Comparison of ENCODE assay signal across 8 cellular contexts in genomic region chr16:56191807-56192643, GRCh38. TPM values are rescaled to one million over a fixed set of nuclear protein-coding genes. Genes with fewer than 3 reads are reported as not detected.
A peak's percentile ranks its signal among the peaks of the same experiment; 100 is the strongest.
DNase-seq lines count a peak whose midpoint lies in the region; ATAC-seq, FAIRE-seq and TF ChIP-seq lines count a peak whose summit lies in the region.

No MANE protein-coding gene starts in this region.

- H3K27ac Mint-ChIP-seq in central memory CD8-positive, alpha-beta T cell (ENCODE audit: low read depth): peak overlapping the region; percentile 84
- H3K27ac Mint-ChIP-seq in naive thymus-derived CD4-positive, alpha-beta T cell: peak overlapping the region in 1 of 9 donors; percentile 29

- no peak for TF ChIP-seq RAD21 in A549 (conservative IDR thresholded peaks at IDR 0.05 in 1 of 2, IDR thresholded peaks at IDR 0.05 in 1 of 2)

- intact Hi-C loops in naive thymus-derived CD4-positive, alpha-beta T cell (cut with micrococcal nuclease): loop anchor here in 1 of 2 donors (2.0 to 10.0 kb wide), 6 partner anchors 35 to 1907 kb away; partner anchors contain the start of genes AMFR, IRX3, LPCAT2 and NUDT21

- H3K9me3 Mint-ChIP-seq in central memory CD8-positive, alpha-beta T cell: no peaks in the 10 kb centered on the region
- peaks cover 0 to 5% (median 0%) of the 10 kb centered on the region in 11 donors for H3K9me3 Mint-ChIP-seq in naive thymus-derived CD4-positive, alpha-beta T cell

- FAIRE-seq in A549 (lab: Jason Lieb, UNC): no peak

- POLR2A ChIA-PET in A549 (lab: Yijun Ruan, JAX): no interaction called here
- POLR2A ChIA-PET in naive thymus-derived CD4-positive, alpha-beta T cell (lab: Charles Lee): no interaction called here

- no peak for TF ChIP-seq CTCF in A549 (IDR thresholded peaks at IDR 0.05)

- TF ChIP-seq POLR2A in A549 (IDR thresholded peaks at IDR 0.05; ENCODE audit: low read length): no peak

- H3K27ac ChIP-seq in A549: peak overlapping the region in 1 of 2 experiments; percentile 85; a peak in 3 of 6 replicates
- H3K27ac ChIP-seq in HUES6 (ENCODE audit: low read depth, low read length): no peak overlapping the region
- H3K27ac ChIP-seq in naive thymus-derived CD4-positive, alpha-beta T cell (ENCODE audit: low read depth, low read length): no peak overlapping the region

- no peak for DNase-seq in A549 (ENCODE audit: low read depth in 1 of 2, low spot score in 1 of 2)
- no peak for DNase-seq in central memory CD8-positive, alpha-beta T cell (ENCODE audit: low spot score in 2 of 2)
- DNase-seq in naive thymus-derived CD4-positive, alpha-beta T cell: no peak
- DNase-seq in AG20443 (ENCODE audit: low spot score): no peak
- DNase-seq in DMS79 (lab: John Stamatoyannopoulos, UW): no peak
- no peak for DNase-seq in RPMI8226
- no peak for DNase-seq in cerebellar cortex (ENCODE audit: low spot score)

- H3K36me3 ChIP-seq in HUES6 (ENCODE audit: control insufficient read depth, insufficient read depth, low read length): no peaks in the 10 kb centered on the region
- H3K36me3 ChIP-seq in naive thymus-derived CD4-positive, alpha-beta T cell (ENCODE audit: control insufficient read depth in 2 of 3, insufficient read depth in 3 of 3, low read length in 3 of 3): no peaks in the 10 kb centered on the region

- H3K4me1 Mint-ChIP-seq in central memory CD8-positive, alpha-beta T cell: peaks cover 22% of the 10 kb centered on the region
- H3K4me1 Mint-ChIP-seq in naive thymus-derived CD4-positive, alpha-beta T cell: peaks cover 16 to 32% (median 25%) of the 10 kb centered on the region in 7 donors

- H3K4me3 Mint-ChIP-seq in central memory CD8-positive, alpha-beta T cell: peak overlapping the region; percentile 84
- H3K4me3 Mint-ChIP-seq in naive thymus-derived CD4-positive, alpha-beta T cell: peak overlapping the region; percentile 47 to 81 (median 66)

- H3K36me3 Mint-ChIP-seq in central memory CD8-positive, alpha-beta T cell (ENCODE audit: insufficient read depth): peaks cover 11% of the 10 kb centered on the region
- H3K36me3 Mint-ChIP-seq in naive thymus-derived CD4-positive, alpha-beta T cell: peaks cover 0 to 6% (median 0%) of the 10 kb centered on the region in 5 donors

- peak overlapping the region; percentile 61 for H3K4me3 ChIP-seq in A549
- H3K4me3 ChIP-seq in HUES6 (ENCODE audit: low read depth, low read length): peak overlapping the region; percentile 88
- H3K4me3 ChIP-seq in naive thymus-derived CD4-positive, alpha-beta T cell (ENCODE audit: low read length): peak overlapping the region; percentile 36

- no peaks in the 10 kb centered on the region for H3K27me3 Mint-ChIP-seq in central memory CD8-positive, alpha-beta T cell
- peaks cover 35 to 90% (median 40%) of the 10 kb centered on the region in 5 donors for H3K27me3 Mint-ChIP-seq in naive thymus-derived CD4-positive, alpha-beta T cell

- ATAC-seq in A549: peak in 1 of 2 experiments; percentile 18; a peak in 2 of 6 replicates
- ATAC-seq in central memory CD8-positive, alpha-beta T cell (replicated peaks; ENCODE audit: extremely low read depth, poor library complexity, severe bottlenecking): no peak
- no peak for ATAC-seq in naive thymus-derived CD4-positive, alpha-beta T cell

- peaks cover 54% of the 10 kb centered on the region for H3K27me3 ChIP-seq in HUES6 (ENCODE audit: control insufficient read depth, insufficient read depth, low read length)
- peaks cover 0 to 13% of the 10 kb centered on the region in 2 donors for H3K27me3 ChIP-seq in naive thymus-derived CD4-positive, alpha-beta T cell (ENCODE audit: control insufficient read depth in 2 of 2, insufficient read depth in 2 of 2, low read length in 2 of 2)

- H3K9me3 ChIP-seq in A549 (0 out of 3 replicates have a peak, but pooled peaks cover 2% of the 10 kb centered on the region), HUES6 (ENCODE audit: control insufficient read depth, insufficient read depth, low read depth, low read length) (no peaks in the 10 kb centered on the region)
- H3K9me3 ChIP-seq in naive thymus-derived CD4-positive, alpha-beta T cell (ENCODE audit: control insufficient read depth in 2 of 3, low read length in 3 of 3): no peaks in the 10 kb centered on the region

- 5% methylated on average over 26 of the region's 50 CpGs for WGBS in A549 (ENCODE audit: missing lambda C conversion rate)

- H3K4me2 ChIP-seq in A549: peak overlapping the region; percentile 90

- H3K4me1 ChIP-seq in A549 (peaks cover 5% of the 10 kb centered on the region; the same call in 1 of the 3 replicates), HUES6 (ENCODE audit: control insufficient read depth, insufficient read depth, low read length) (peaks cover 29% of the 10 kb centered on the region)
- peaks cover 12 to 17% of the 10 kb centered on the region in 2 donors for H3K4me1 ChIP-seq in naive thymus-derived CD4-positive, alpha-beta T cell (ENCODE audit: control insufficient read depth in 2 of 2, insufficient read depth in 2 of 2, low read length in 2 of 2)

- CTCF ChIA-PET in A549 (lab: Yijun Ruan, JAX): interaction anchor here (0.6 to 1.8 kb wide), 3 partner anchors 11 to 76 kb away, joined by 3 to 5 read pairs (median 5); no protein-coding TSS in a partner anchor
- CTCF ChIA-PET in naive thymus-derived CD4-positive, alpha-beta T cell (lab: Charles Lee): no interaction called here

- no peak for TF ChIP-seq EP300 in A549 (IDR thresholded peaks at IDR 0.05)

- no peak overlapping the region for H3K9ac ChIP-seq in HUES6 (ENCODE audit: low read length)

TF ChIP-seq in A549, 52 proteins besides CTCF, POLR2A, EP300 and RAD21:
- TF ChIP-seq BHLHE40 (IDR thresholded peaks at IDR 0.05; ENCODE audit: low read depth, low read length) (no peak), MAX (IDR thresholded peaks at IDR 0.05) (no peak), BCL3 (IDR thresholded peaks at IDR 0.05) (no peak), JUN (IDR thresholded peaks at IDR 0.05) (no peak), RARB (CRISPR knock-in tag; IDR thresholded peaks at IDR 0.05) (no peak), HOXA7 (CRISPR knock-in tag; IDR thresholded peaks at IDR 0.05) (no peak), NPAS2 (CRISPR knock-in tag; IDR thresholded peaks at IDR 0.05; ENCODE audit: borderline replicate concordance) (no peak), TFCP2L1 (CRISPR knock-in tag; IDR thresholded peaks at IDR 0.05) (no peak), JUNB (IDR thresholded peaks at IDR 0.05) (no peak), ELK1 (IDR thresholded peaks at IDR 0.05; ENCODE audit: low read depth, low read length) (no peak), GATA3 (IDR thresholded peaks at IDR 0.05; ENCODE audit: borderline replicate concordance) (no peak), FOSL2 (IDR thresholded peaks at IDR 0.05) (no peak), FOSL2 (CRISPR knock-in tag; IDR thresholded peaks at IDR 0.05) (no peak), POLR2AphosphoS2 (conservative IDR thresholded peaks at IDR 0.05; ENCODE audit: low read length) (no peak), FOSB (CRISPR knock-in tag; IDR thresholded peaks at IDR 0.05) (no peak), EHMT2 (IDR thresholded peaks at IDR 0.05; ENCODE audit: low read depth) (no peak), PHF8 (IDR thresholded peaks at IDR 0.05; ENCODE audit: borderline replicate concordance, low read depth) (no peak)

RNA-seq across cellular contexts. Expression of gene GNAO1, which starts 0.7 kb away (rescaled TPM):
- polyA plus RNA-seq in A549 (2011; rRNA removed): 0.05 and 0.22 TPM in 2 replicates
- 0.08 and 0.09 TPM in 2 replicates for polyA plus RNA-seq in A549 (2012; cell fraction: cytosol; rRNA removed)
- 0.06 and 0.16 TPM in 2 replicates for polyA plus RNA-seq in A549 (2012; cell fraction: nucleus; rRNA removed)
- 0.23 to 0.47 TPM (median 0.24 TPM) in 3 replicates for polyA plus RNA-seq in A549 (2017; fragmentation: RNase III; extraction: RNeasy Plus Mini Kit Qiagen cat#74134 plus additional on column Dnase treatment)
- polyA minus RNA-seq in A549 (2011; rRNA and poly(A)+ RNA removed): 0.21 TPM in 1 of 2 replicates, not detected in the other
- 1 to 10 TPM in 2 of 5 experiments, under 1 TPM in 2, not detected in 1; 0.43 to 5.4 (median 2.8) TPM for total RNA-seq in naive thymus-derived CD4-positive, alpha-beta T cell
- polyA plus RNA-seq in naive thymus-derived CD4-positive, alpha-beta T cell: under 1 TPM in 1 of 2 donors, not detected in 1; 0.60 TPM

Comparison
In these comparisons a context has a peak if more than half of its experiments do, and no peak if none do; other contexts are left out.
1. H3K4me3 ChIP-seq: peak in every context shown above with its lines; median percentile 88 in HUES6; 61 in A549; 36 in naive thymus-derived CD4-positive, alpha-beta T cell.